8 cellular contexts compared by ENCODE assay signal in genomic region chr6:109483744-109484075, GRCh38. TPM values are rescaled to one million over a fixed set of nuclear protein-coding genes. Genes with fewer than 3 reads are reported as not detected.
DNase-seq lines count a peak whose midpoint lies in the region; ATAC-seq and TF ChIP-seq lines count a peak whose summit lies in the region.

No MANE protein-coding gene starts in this region.

- H3K36me3 ChIP-seq in cardiac muscle cell (no peaks in the 10 kb centered on the region), iPS-20b (ENCODE audit: insufficient read depth, low read depth, low read length) (peaks cover 28% of the 10 kb centered on the region), suprapubic skin (peaks cover 8% of the 10 kb centered on the region)

- no peak overlapping the region; the same call in 1 of the 2 replicates for H3K9ac ChIP-seq in iPS-20b (ENCODE audit: low read depth, low read length)

- TF ChIP-seq POLR2A in suprapubic skin (IDR thresholded peaks at IDR 0.05) = no peak

- TF ChIP-seq EP300 in suprapubic skin (IDR thresholded peaks at IDR 0.05) = no peak

- H3K4me1 ChIP-seq in cardiac muscle cell (ENCODE audit: low read depth) (peaks cover 6% of the 10 kb centered on the region), iPS-20b (ENCODE audit: insufficient read depth, low read length) (peaks cover 20% of the 10 kb centered on the region; the same call in 1 of the 2 replicates), suprapubic skin (peaks cover 40% of the 10 kb centered on the region)

- no peak overlapping the region for H3K27ac ChIP-seq in cardiac muscle cell
- peak overlapping the region; percentile 22; the same call in 1 of the 2 replicates for H3K27ac ChIP-seq in VCaP
- H3K27ac ChIP-seq in iPS-20b (ENCODE audit: low read length) = no peak overlapping the region
- H3K27ac ChIP-seq in suprapubic skin = peak overlapping the region; percentile 95

- DNase-seq in cardiac muscle cell (ENCODE audit: low read depth in 1 of 2, low spot score in 1 of 2) (no peak), Right ventricle myocardium inferior (ENCODE audit: missing footprints) (no peak), suprapubic skin (ENCODE audit: low spot score in 2 of 2) (no peak)
- DNase-seq in activated naive CD4-positive, alpha-beta T cell (lab: John Stamatoyannopoulos, UW) = no peak

- intact Hi-C loops in Right ventricle myocardium inferior (cut with DNase I) = loop anchor here (5.0 kb wide), 1 partner anchor 41 kb away; the partner anchor contains the start of genes PPIL6 and SMPD2

- 2% methylated on average over 6 of the region's 6 CpGs for WGBS in suprapubic skin

- ATAC-seq in Right ventricle myocardium inferior = no peak
- no peak for ATAC-seq in GM21423 (IDR thresholded peaks at IDR 0.05; ENCODE audit: unreplicated experiment)
- no peak for ATAC-seq in GM18519 (IDR thresholded peaks at IDR 0.05; ENCODE audit: low FRiP score, unreplicated experiment)

- no peaks in the 10 kb centered on the region for H3K27me3 ChIP-seq in cardiac muscle cell
- H3K27me3 ChIP-seq in iPS-20b (ENCODE audit: insufficient read depth, low read length) = peaks cover 7% of the 10 kb centered on the region
- H3K27me3 ChIP-seq in suprapubic skin = no peaks in the 10 kb centered on the region

- TF ChIP-seq CTCF in cardiac muscle cell (IDR thresholded peaks at IDR 0.05; ENCODE audit: low read depth, low read length) = no peak
- TF ChIP-seq CTCF in VCaP (conservative IDR thresholded peaks at IDR 0.05) = no peak
- TF ChIP-seq CTCF in suprapubic skin (IDR thresholded peaks at IDR 0.05) = no peak

- H3K9me3 ChIP-seq in cardiac muscle cell (ENCODE audit: low read depth) (no peaks in the 10 kb centered on the region), iPS-20b (ENCODE audit: insufficient read depth, low read depth, low read length) (no peaks in the 10 kb centered on the region), suprapubic skin (no peaks in the 10 kb centered on the region)

- H3K4me3 ChIP-seq in cardiac muscle cell = peak overlapping the region; percentile 27
- H3K4me3 ChIP-seq in iPS-20b (ENCODE audit: low read length) = peak overlapping the region; percentile 69
- H3K4me3 ChIP-seq in suprapubic skin = peak overlapping the region; percentile 93

RNA-seq across cellular contexts. Expression of gene ZBTB24, which starts 0.7 kb away (rescaled TPM):
- 4.3 and 5.3 TPM in 2 replicates for total RNA-seq in cardiac muscle cell
- 2.6 and 4.0 TPM in 2 replicates for polyA plus RNA-seq in cardiac muscle cell
- 2.6 TPM for total RNA-seq in Right ventricle myocardium inferior
- 10 to 100 TPM in 3 of 4 donors, 1 to 10 TPM in 1; 8.1 to 11.6 (median 11.2) TPM for total RNA-seq in suprapubic skin

RNA-seq across cellular contexts. Expression of gene MICAL1, which starts 28.1 kb away (rescaled TPM):
- total RNA-seq in cardiac muscle cell (10.3 and 19.6 TPM in 2 replicates), Right ventricle myocardium inferior (8.3 TPM), suprapubic skin (10 to 100 TPM; 22.0 to 45.9 (median 28.8) TPM)
- 6.8 and 8.6 TPM in 2 replicates for polyA plus RNA-seq in cardiac muscle cell

RNA-seq across cellular contexts. Expression of gene SMPD2, which starts 43.2 kb away (rescaled TPM):
- total RNA-seq in cardiac muscle cell (7.0 and 12.5 TPM in 2 replicates), Right ventricle myocardium inferior (4.4 TPM), suprapubic skin (10 to 100 TPM; 21.8 to 34.5 (median 28.1) TPM)
- polyA plus RNA-seq in cardiac muscle cell = 11.1 and 14.3 TPM in 2 replicates

RNA-seq across cellular contexts. Expression of gene PPIL6, which starts 43.3 kb away (rescaled TPM):
- total RNA-seq in cardiac muscle cell (4.1 and 7.3 TPM in 2 replicates), Right ventricle myocardium inferior (4.5 TPM), suprapubic skin (1 to 10 TPM; 1.7 to 7.9 (median 3.2) TPM)
- polyA plus RNA-seq in cardiac muscle cell = 8.7 and 14.7 TPM in 2 replicates

Comparison
In these comparisons a context has a peak if more than half of its experiments do, and no peak if none do; other contexts are left out.
1. H3K27ac ChIP-seq: peak in VCaP (single experiment) and suprapubic skin (single experiment); none in cardiac muscle cell (single experiment) and iPS-20b (single experiment).
2. H3K4me3 ChIP-seq: peak in every context shown above with its lines; median percentile 93 in suprapubic skin; 69 in iPS-20b; 27 in cardiac muscle cell.